ENCODE assay signal across 9 cellular contexts in genomic region chr10:103739039-103739764, GRCh38.
A peak's percentile ranks its signal among the peaks of the same experiment; 100 is the strongest.
DNase-seq lines count a peak whose midpoint lies in the region; ATAC-seq and TF ChIP-seq lines count a peak whose summit lies in the region.
"Had no signal": no experiment of that assay in that cellular context is flagged by ENCODE, and none has a peak within 500 bp of the region (broad histone marks: within the 10 kb centered on the region; RNA-seq: fewer than 3 reads in every experiment).

No MANE protein-coding gene starts in this region.

- H3K4me3 ChIP-seq in SJSA1 (no peak overlapping the region), foreskin fibroblast (ENCODE audit: low read depth in 1 of 2, low read length in 2 of 2) (peak overlapping the region in 1 of 2 donors; percentile 13)
- H3K4me3 ChIP-seq: K562 had no signal

- no peaks in the 10 kb centered on the region for H3K9me3 ChIP-seq in SJSA1 (replicated peaks)

- DNase-seq in Caki2 (ENCODE audit: low read depth), result peak; percentile 69
- peak; percentile 89 to 95 for DNase-seq in SJSA1 (ENCODE audit: low read depth in 1 of 2, low spot score in 2 of 2)
- peak; percentile 96 to 97 for DNase-seq in foreskin fibroblast
- peak; percentile 29 for DNase-seq in omental fat pad (ENCODE audit: low spot score)
- no peak for DNase-seq in NOMO-1 treated with DMSO at 0.1 percent for 48 hours (lab: John Stamatoyannopoulos, UW; ENCODE audit: unreplicated experiment)
- DNase-seq in NCI-H128 (lab: John Stamatoyannopoulos, UW; ENCODE audit: unreplicated experiment), result no peak
- no peak for DNase-seq in NCI-H187 (lab: John Stamatoyannopoulos, UW)

- H3K4me1 ChIP-seq in SJSA1 (replicated peaks), result peaks cover 27% of the 10 kb centered on the region

- ATAC-seq in omental fat pad (ENCODE audit: low FRiP score) (peak; percentile 73), HG02642 (IDR thresholded peaks at IDR 0.05; ENCODE audit: poor library complexity, unreplicated experiment) (no peak)
- ATAC-seq: K562 had no signal

- H3K27me3 ChIP-seq in SJSA1 (replicated peaks), result no peaks in the 10 kb centered on the region

- H3K36me3 ChIP-seq in SJSA1, result no peaks in the 10 kb centered on the region

- peak overlapping the region; percentile 54 for H3K27ac ChIP-seq in SJSA1

- TF ChIP-seq CTCF in foreskin fibroblast (IDR thresholded peaks at IDR 0.05; ENCODE audit: low read depth, low read length) (no peak), omental fat pad (IDR thresholded peaks at IDR 0.05) (no peak)

- in situ Hi-C loops in Caki2 (cut with HindIII; ENCODE audit: low pct_unique_long_range_greater_than_20kb, low sequenced_read_pairs), result no loop called here

Comparison
In these comparisons a context has a peak if more than half of its experiments do, and no peak if none do; other contexts are left out.
1. DNase-seq: peak in Caki2 (single experiment), SJSA1 (2 of 2), foreskin fibroblast (2 of 2) and omental fat pad (single experiment); none in NOMO-1 treated with DMSO at 0.1 percent for 48 hours (single experiment), NCI-H128 (single experiment) and NCI-H187 (0 of 2).